ENCODE assay signal across 13 cellular contexts in genomic region chr19:2798733-2799132, GRCh38. TPM values are rescaled to one million over a fixed set of nuclear protein-coding genes. Genes with fewer than 3 reads are reported as not detected.
DNase-seq lines count a peak whose midpoint lies in the region; TF ChIP-seq lines count a peak whose summit lies in the region.
"Had no signal": no experiment of that assay in that cellular context is flagged by ENCODE, and none has a peak within 500 bp of the region (broad histone marks: within the 10 kb centered on the region; RNA-seq: fewer than 3 reads in every experiment).

No MANE protein-coding gene starts in this region.

- H3K9me3 ChIP-seq in BLaER1 (no peaks in the 10 kb centered on the region), liver (ENCODE audit: control insufficient read depth in 4 of 4, low read length in 3 of 4) (no peaks in the 10 kb centered on the region)
- H3K9me3 ChIP-seq: HAP-1, stomach had no signal

- H3K4me3 ChIP-seq in BLaER1, result no peak overlapping the region
- no peak overlapping the region for H3K4me3 ChIP-seq in fibroblast of mammary gland (ENCODE audit: control insufficient read depth, low read depth, low read length)
- H3K4me3 ChIP-seq in liver (ENCODE audit: low read depth in 1 of 3, low read length in 3 of 3), result no peak overlapping the region
- H3K4me3 ChIP-seq: HAP-1, stomach had no signal

- H3K36me3 ChIP-seq in BLaER1 (peaks cover 83% of the 10 kb centered on the region), liver (ENCODE audit: control insufficient read depth in 4 of 4, insufficient read depth in 3 of 4, low read depth in 1 of 4, low read length in 3 of 4) (peaks cover 0 to 28% (median 6%) of the 10 kb centered on the region in 4 donors)

- TF ChIP-seq RAD21 in liver (IDR thresholded peaks at IDR 0.05), result no peak

- H3K27me3 ChIP-seq in BLaER1 (no peaks in the 10 kb centered on the region), liver (ENCODE audit: control insufficient read depth in 4 of 4, insufficient read depth in 4 of 4, low read length in 3 of 4) (no peaks in the 10 kb centered on the region)
- H3K27me3 ChIP-seq: stomach had no signal

- TF ChIP-seq CTCF in fibroblast of mammary gland (conservative IDR thresholded peaks at IDR 0.05; ENCODE audit: control insufficient read depth, insufficient read depth, low read depth, low read length) (no peak), liver (IDR thresholded peaks at IDR 0.05; ENCODE audit: low read depth, low read length, missing input control) (no peak), GM10266 (IDR thresholded peaks at IDR 0.05; ENCODE audit: control insufficient read depth, insufficient read depth, low read depth, missing control alignments) (no peak)

- H4K20me1 ChIP-seq in BLaER1, result peaks cover 28% of the 10 kb centered on the region; the same call in 1 of the 2 replicates

- DNase-seq in NCI-H226, result peak; percentile 33
- peak; percentile 23 for DNase-seq in fibroblast of mammary gland (ENCODE audit: low read depth)
- no peak for DNase-seq in activated T-cell treated with anti-CD3 and anti-CD28 coated beads, Interleukin-2, amount 50 U/mL, for 1 hour
- no peak for DNase-seq in GM10266 (ENCODE audit: extremely low spot score)
- DNase-seq in dermis blood vessel endothelial cell, result no peak
- DNase-seq in SW480 (ENCODE audit: low spot score), result no peak
- DNase-seq: MM.1S, NCI-H1694 treated with DMSO at 0.1 percent for 48 hours, NCI-H510A, stomach had no signal

- H3K27ac ChIP-seq in BLaER1, result peak overlapping the region; percentile 89
- peak overlapping the region in 1 of 2 donors; percentile 11 for H3K27ac ChIP-seq in liver (ENCODE audit: low read depth in 1 of 2, low read length in 2 of 2)
- H3K27ac ChIP-seq: stomach had no signal

- peaks cover 80% of the 10 kb centered on the region for H3K4me1 ChIP-seq in BLaER1
- H3K4me1 ChIP-seq in liver (ENCODE audit: control insufficient read depth in 4 of 4, insufficient read depth in 4 of 4, low read length in 3 of 4), result peaks cover 0 to 9% (median 6%) of the 10 kb centered on the region in 4 donors
- H3K4me1 ChIP-seq: HAP-1 had no signal

- 71% methylated on average over 7 of the region's 7 CpGs for WGBS in liver

- H3K4me2 ChIP-seq in BLaER1, result peak overlapping the region; percentile 88

- H3K9ac ChIP-seq in BLaER1, result 0 out of 2 replicates have a peak overlapping the region, but pooled peaks have one; percentile 43
- H3K9ac ChIP-seq in liver (ENCODE audit: low read depth in 1 of 2, low read length in 2 of 2), result no peak overlapping the region

TF ChIP-seq in liver, 16 proteins besides CTCF, POLR2A, EP300 and RAD21:
- peak; percentile 9 to 36 for TF ChIP-seq HNF4A (conservative IDR thresholded peaks at IDR 0.05)
- no peak for TF ChIP-seq HNF4G (IDR thresholded peaks at IDR 0.05)

RNA-seq across cellular contexts. Expression of gene THOP1, which starts 13.4 kb away (rescaled TPM):
- total RNA-seq in liver, result 10 to 100 TPM; 45.6 to 56.2 TPM
- 10 to 100 TPM; 39.1 to 43.8 TPM for polyA plus RNA-seq in liver
- 51.7 and 160 TPM in 2 replicates for total RNA-seq in dermis blood vessel endothelial cell

RNA-seq across cellular contexts. Expression of gene SGTA, which starts 15.7 kb away (rescaled TPM):
- total RNA-seq in liver (10 to 100 TPM; 16.7 to 23.2 TPM), dermis blood vessel endothelial cell (45.4 and 65.4 TPM in 2 replicates)
- polyA plus RNA-seq in liver, result 10 to 100 TPM; 18.9 to 38.4 TPM

RNA-seq across cellular contexts. Expression of gene ZNF554, which starts 20.9 kb away (rescaled TPM):
- total RNA-seq in liver (1 to 10 TPM; 2.7 to 3.3 TPM), dermis blood vessel endothelial cell (3.1 and 4.9 TPM in 2 replicates)
- polyA plus RNA-seq in liver, result 1 to 10 TPM in 1 of 2 donors, under 1 TPM in 1; 0.94 to 1.5 TPM

RNA-seq across cellular contexts. Expression of gene ZNF555, which starts 42.5 kb away (rescaled TPM):
- total RNA-seq in liver (1 to 10 TPM; 2.4 to 2.8 TPM), dermis blood vessel endothelial cell (7.9 and 9.7 TPM in 2 replicates)
- polyA plus RNA-seq in liver, result 1 to 10 TPM; 1.3 to 2.0 TPM

RNA-seq across cellular contexts. Expression of gene SLC39A3, which starts 58.9 kb away (rescaled TPM):
- total RNA-seq in liver (10 to 100 TPM; 19.8 to 29.0 TPM), dermis blood vessel endothelial cell (24.5 and 26.6 TPM in 2 replicates)
- 10 to 100 TPM; 20.1 to 28.2 TPM for polyA plus RNA-seq in liver

Comparison
In these comparisons a context has a peak if more than half of its experiments do, and no peak if none do; other contexts are left out.
1. DNase-seq: peak in NCI-H226 (single experiment) and fibroblast of mammary gland (single experiment); none in activated T-cell treated with anti-CD3 and anti-CD28 coated beads, Interleukin-2, amount 50 U/mL, for 1 hour (single experiment), GM10266 (single experiment), dermis blood vessel endothelial cell (single experiment) and SW480 (single experiment).